In the genomic region with DNA sequence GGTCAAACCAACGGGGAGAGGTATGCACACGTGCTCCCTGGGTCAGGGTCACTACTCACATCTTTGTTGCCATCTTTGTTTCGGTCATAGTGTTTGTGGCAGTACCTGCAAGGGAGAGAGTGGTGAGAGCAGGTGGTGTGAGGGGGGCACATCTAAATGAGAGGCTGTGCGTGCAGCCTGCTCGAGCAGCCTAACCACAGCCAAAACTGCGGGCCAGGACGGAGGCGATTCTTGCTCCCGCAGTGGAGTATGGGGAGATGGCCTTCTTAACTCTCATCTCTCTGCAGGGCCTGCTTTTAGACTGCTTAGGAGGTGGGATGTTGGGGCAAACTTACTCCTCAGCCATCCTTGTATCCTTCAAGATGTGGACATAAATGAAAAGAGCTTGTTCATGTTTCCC, we compare ENCODE assay signal across 21 cellular contexts. TPM values are rescaled to one million over a fixed set of nuclear protein-coding genes. Genes with fewer than 3 reads are reported as not detected.
DNase-seq lines count a peak whose midpoint lies in the region; ATAC-seq and TF ChIP-seq lines count a peak whose summit lies in the region.
"Had no signal": no experiment of that assay in that cellular context is flagged by ENCODE, and none has a peak within 500 bp of the region (broad histone marks: within the 10 kb centered on the region; RNA-seq: fewer than 3 reads in every experiment).

No MANE protein-coding gene starts in this region.

- H3K27ac Mint-ChIP-seq in endothelial cell (ENCODE audit: unreplicated experiment), result no peak overlapping the region
- H3K27ac Mint-ChIP-seq in effector memory CD8-positive, alpha-beta T cell, result peak overlapping the region in 1 of 2 donors; percentile 19
- H3K27ac Mint-ChIP-seq: HFFc6 had no signal

- H3K36me3 Mint-ChIP-seq in endothelial cell (ENCODE audit: low read depth, unreplicated experiment), result peaks cover 77% of the 10 kb centered on the region
- peaks cover 58% of the 10 kb centered on the region for H3K36me3 Mint-ChIP-seq in effector memory CD8-positive, alpha-beta T cell (ENCODE audit: insufficient read depth)

- H3K36me3 ChIP-seq in neuronal stem cell (replicated peaks in 1 of 2; ENCODE audit: control insufficient read depth in 2 of 2, insufficient read depth in 2 of 2, low read length in 2 of 2), result peaks cover 57 to 100% of the 10 kb centered on the region in 2 donors

- H3K4ac ChIP-seq in neuronal stem cell (ENCODE audit: low read length), result no peak overlapping the region

- H4K8ac ChIP-seq in neuronal stem cell (ENCODE audit: low read depth, low read length), result no peak overlapping the region

- H2AK5ac ChIP-seq in neuronal stem cell (ENCODE audit: low read depth, low read length), result no peak overlapping the region

- ATAC-seq in effector memory CD8-positive, alpha-beta T cell (replicated peaks), result no peak
- ATAC-seq in GM18520 (IDR thresholded peaks at IDR 0.05; ENCODE audit: unreplicated experiment), result no peak
- ATAC-seq: HCT116 had no signal

- peaks cover 2% of the 10 kb centered on the region for H3K27me3 Mint-ChIP-seq in endothelial cell (ENCODE audit: unreplicated experiment)
- H3K27me3 Mint-ChIP-seq in effector memory CD8-positive, alpha-beta T cell, result no peaks in the 10 kb centered on the region
- H3K27me3 Mint-ChIP-seq: CD4-positive, alpha-beta memory T cell had no signal

- no peak overlapping the region for H3K18ac ChIP-seq in neuronal stem cell (ENCODE audit: low read length)

- H3K23ac ChIP-seq in neuronal stem cell (ENCODE audit: low read depth, low read length, poor library complexity), result no peak overlapping the region

- H3K14ac ChIP-seq in neuronal stem cell (ENCODE audit: low read length), result no peak overlapping the region

- H3K79me1 ChIP-seq in neuronal stem cell (ENCODE audit: low read depth, low read length), result no peaks in the 10 kb centered on the region

- no peak overlapping the region for H3K27ac ChIP-seq in neuronal stem cell (replicated peaks; ENCODE audit: low read length)
- H3K27ac ChIP-seq: BLaER1, HL-60 had no signal

- no CpG with 5 or more reads among the region's 9 CpGs for WGBS in neuronal stem cell (ENCODE audit: extremely low coverage in 2 of 2, insufficient read length in 2 of 2, insufficient replicate concordance in 1 of 2), 2 donors

- H2BK15ac ChIP-seq in neuronal stem cell (ENCODE audit: low read length), result no peak overlapping the region

- H3K9me3 Mint-ChIP-seq in endothelial cell (ENCODE audit: unreplicated experiment), result no peaks in the 10 kb centered on the region
- no peaks in the 10 kb centered on the region for H3K9me3 Mint-ChIP-seq in effector memory CD8-positive, alpha-beta T cell
- H3K9me3 Mint-ChIP-seq: CD4-positive, alpha-beta memory T cell; HFFc6 had no signal

- no peak overlapping the region for H3K4me2 ChIP-seq in neuronal stem cell (ENCODE audit: insufficient read depth, low read length, poor library complexity, severe bottlenecking)
- H3K4me2 ChIP-seq: BLaER1 had no signal

- H3K9ac ChIP-seq in neuronal stem cell (ENCODE audit: low read depth, low read length, poor library complexity), result peak overlapping the region; percentile 35
- H3K9ac ChIP-seq: BLaER1 had no signal

- H4K91ac ChIP-seq in neuronal stem cell (ENCODE audit: low read depth, low read length, poor library complexity), result no peak overlapping the region

- no peak overlapping the region for H2BK5ac ChIP-seq in neuronal stem cell (ENCODE audit: low read length)

- no peaks in the 10 kb centered on the region for H3K27me3 ChIP-seq in neuronal stem cell (ENCODE audit: control insufficient read depth in 3 of 3, insufficient read depth in 3 of 3, low read depth in 1 of 3, low read length in 3 of 3)
- H3K27me3 ChIP-seq: BLaER1 had no signal

- H2AFZ ChIP-seq in neuronal stem cell (ENCODE audit: low read length), result no peak overlapping the region

- H3K4me1 ChIP-seq in neuronal stem cell (ENCODE audit: control insufficient read depth in 2 of 2, insufficient read depth in 1 of 2, low read depth in 1 of 2, low read length in 2 of 2), result no peaks in the 10 kb centered on the region
- H3K4me1 ChIP-seq: BLaER1 had no signal

- H3K4me3 ChIP-seq in neuronal stem cell (ENCODE audit: low read length in 2 of 2), result peak overlapping the region in 1 of 2 donors; percentile 1
- H3K4me3 ChIP-seq: BLaER1 had no signal

- H3K4me3 Mint-ChIP-seq in endothelial cell (ENCODE audit: unreplicated experiment), result peak overlapping the region; percentile 76
- no peak overlapping the region for H3K4me3 Mint-ChIP-seq in effector memory CD8-positive, alpha-beta T cell
- H3K4me3 Mint-ChIP-seq: CD14-positive monocyte; CD4-positive, alpha-beta memory T cell; HFFc6 had no signal

- TF ChIP-seq CTCF in endothelial cell (IDR thresholded peaks at IDR 0.05; ENCODE audit: unreplicated experiment), result no peak

- DNase-seq in activated effector memory CD4-positive, alpha-beta T cell treated with anti-CD3 and anti-CD28 coated beads, Interleukin-2, amount 50 U/mL, for 16 hours, result peak; percentile 38
- no peak for DNase-seq in activated effector memory CD4-positive, alpha-beta T cell treated with Interleukin-2 at 50 U/mL for 16 hours
- DNase-seq in endothelial cell (ENCODE audit: low spot score) (no peak), neuronal stem cell (ENCODE audit: low spot score) (no peak), NCI-H128 (lab: John Stamatoyannopoulos, UW; ENCODE audit: unreplicated experiment) (no peak)
- no peak for DNase-seq in effector memory CD8-positive, alpha-beta T cell
- DNase-seq: 8988T; Calu3; CD4-positive, alpha-beta memory T cell; GF-D8; GOT3; H7; HFFc6 had no signal

- no peak overlapping the region for H2BK120ac ChIP-seq in neuronal stem cell (ENCODE audit: low read depth, low read length)

- H2BK12ac ChIP-seq in neuronal stem cell (ENCODE audit: low read length), result no peak overlapping the region

- H3K9me3 ChIP-seq in neuronal stem cell (replicated peaks in 1 of 2; ENCODE audit: control insufficient read depth in 2 of 2, insufficient read depth in 1 of 2, low read depth in 1 of 2, low read length in 2 of 2), result no peaks in the 10 kb centered on the region
- H3K9me3 ChIP-seq: BLaER1 had no signal

- peaks cover 6% of the 10 kb centered on the region for H3K4me1 Mint-ChIP-seq in endothelial cell (ENCODE audit: unreplicated experiment)
- H3K4me1 Mint-ChIP-seq in effector memory CD8-positive, alpha-beta T cell (ENCODE audit: low read depth in 2 of 2), result no peaks in the 10 kb centered on the region
- H3K4me1 Mint-ChIP-seq: CD4-positive, alpha-beta memory T cell had no signal

RNA-seq across cellular contexts. Expression of a gene that starts 6.9 kb away (rescaled TPM):
- not detected for total RNA-seq in endothelial cell (ENCODE audit: unreplicated experiment)
- not detected for polyA plus RNA-seq in neuronal stem cell (2013, experiment 1 of 2)
- polyA plus RNA-seq in neuronal stem cell (2013, experiment 2 of 2), result not detected
- total RNA-seq: A673; CD4-positive, alpha-beta memory T cell; H7; HFFc6; HT1080 had no signal
- polyA plus RNA-seq: AG04450; CD14-positive monocyte; CD4-positive, alpha-beta memory T cell had no signal

RNA-seq across cellular contexts. Expression of a gene that starts 44.8 kb away (rescaled TPM):
- 66.2 TPM for total RNA-seq in endothelial cell (ENCODE audit: unreplicated experiment)
- polyA plus RNA-seq in neuronal stem cell (2013, experiment 1 of 2), result 28.2 TPM
- 29.2 TPM for polyA plus RNA-seq in neuronal stem cell (2013, experiment 2 of 2)
